ENCODE assay signal across 30 cellular contexts in genomic region chr14:81087230-81087629, GRCh38.
"Had no signal": no experiment of that assay in that cellular context is flagged by ENCODE, and none has a peak within 500 bp of the region (broad histone marks: within the 10 kb centered on the region; RNA-seq: fewer than 3 reads in every experiment).

No MANE protein-coding gene starts in this region.

- H3K36me3 ChIP-seq: neutrophil, ovary, spleen, thoracic aorta, tibial nerve, upper lobe of left lung, vagina had no signal

- H3K4me3 ChIP-seq: ovary, psoas muscle, skin epidermis, smooth muscle cell, spleen, thoracic aorta, thyroid gland, tibial nerve, upper lobe of left lung, vagina had no signal

- FAIRE-seq: urothelium cell line had no signal

- H3K27me3 ChIP-seq: neutrophil, ovary, spleen, thyroid gland, tibial nerve, upper lobe of left lung, vagina had no signal

- ATAC-seq: naive thymus-derived CD8-positive, alpha-beta T cell; natural killer cell treated with Interleukin-12 subunit alpha and Interleukin-12 subunit beta and Interleukin-15 and Interleukin-18, amount 100 ng/mL, for 72 hours; psoas muscle; right cardiac atrium; stimulated activated memory B cell treated with anti-CD40 and anti-IgM and Interleukin-4, amounts not matched to agents 10 μg/mL and 1 μg/mL and 100 μg/mL, for 72 hours; stimulated activated naive CD8-positive, alpha-beta T cell treated with anti-CD3 and anti-CD28 coated beads, Interleukin-15, amount 100 ng/mL, for 72 hours; stimulated activated naive CD8-positive, alpha-beta T cell treated with anti-CD3 and anti-CD28 coated beads, Interleukin-15, Interleukin-2, amounts not matched to agents 100 U/mL and 50 U/mL, for 24 hours had no signal

- H3K9ac ChIP-seq: parathyroid adenoma had no signal

- H2AFZ ChIP-seq: parathyroid adenoma had no signal

- DNase-seq: naive B cell; naive thymus-derived CD8-positive, alpha-beta T cell; nephron progenitor cell; nucleus accumbens; ovary; posterior cingulate gyrus; psoas muscle; right cardiac atrium; spleen; stimulated activated CD4-positive, alpha-beta T cell treated with anti-CD3 and anti-CD28 coated beads, Interleukin-12 subunit alpha, Interleukin-12 subunit beta, amount 100 ng/mL, for 4 hours; stimulated activated CD4-positive, alpha-beta T cell treated with anti-CD3 and anti-CD28 coated beads, Interleukin-1b, Interleukin-23, amount 100 ng/mL, for 48 hours; stimulated activated CD4-positive, alpha-beta T cell treated with anti-CD3 and anti-CD28 coated beads, Interleukin-4, amount 100 ng/mL, for 1 hour; stimulated activated CD4-positive, alpha-beta T cell treated with anti-CD3 and anti-CD28 coated beads, Interleukin-4, amount 100 ng/mL, for 4 hours; stimulated activated CD8-positive, alpha-beta memory T cell treated with anti-CD3 and anti-CD28 coated beads, Interleukin-4, amount 100 ng/mL, for 48 hours; stimulated activated naive CD4-positive, alpha-beta T cell; stimulated activated naive CD8-positive, alpha-beta T cell treated with anti-CD3 and anti-CD28 coated beads, Interleukin-15, amount 100 ng/mL, for 72 hours; stimulated activated naive CD8-positive, alpha-beta T cell treated with anti-CD3 and anti-CD28 coated beads, Interleukin-15, Interleukin-2, amounts not matched to agents 100 U/mL and 50 U/mL, for 24 hours; thyroid gland; trophoblast cell; upper lobe of left lung had no signal

- H3K4me1 ChIP-seq: parathyroid adenoma, psoas muscle, spleen, tibial nerve, upper lobe of left lung, vagina had no signal

- H3K9me3 ChIP-seq: neutrophil, ovary, psoas muscle, spleen, thoracic aorta, thyroid gland, tibial nerve, upper lobe of left lung, vagina had no signal

- H3K4me2 ChIP-seq: smooth muscle cell had no signal

- H3K27ac ChIP-seq: neutrophil, ovary, parathyroid adenoma, psoas muscle, skin epidermis, spleen, thoracic aorta, tibial nerve, upper lobe of left lung, vagina had no signal

- H3K79me2 ChIP-seq: parathyroid adenoma had no signal
